1 cellular context compared by ENCODE assay signal in the genomic region with DNA sequence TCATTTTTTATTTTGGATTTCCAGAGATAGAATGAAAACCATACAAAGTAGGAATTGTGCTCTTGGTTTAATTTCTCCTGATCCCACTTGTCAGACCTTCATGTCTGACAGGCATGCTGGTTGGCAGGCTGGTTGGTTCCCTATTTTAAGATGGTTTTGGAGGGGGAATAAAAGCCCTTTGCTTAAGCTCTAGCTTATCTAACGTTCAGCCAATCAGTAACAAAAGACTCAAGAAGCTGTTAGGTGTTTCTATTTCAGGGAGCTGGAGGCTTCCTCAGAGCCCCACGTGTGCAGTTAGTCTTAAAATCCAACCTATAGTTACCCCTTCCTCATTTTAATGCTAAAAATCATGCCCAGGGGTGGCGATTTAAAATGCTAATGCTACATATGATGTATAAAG.
TF ChIP-seq lines count a peak whose summit lies in the region.

No MANE protein-coding gene starts in this region.

TF ChIP-seq in GM23338, 12 proteins besides CTCF, POLR2A, EP300 and RAD21 (continued from another document):
- TF ChIP-seq, protein P1, sequence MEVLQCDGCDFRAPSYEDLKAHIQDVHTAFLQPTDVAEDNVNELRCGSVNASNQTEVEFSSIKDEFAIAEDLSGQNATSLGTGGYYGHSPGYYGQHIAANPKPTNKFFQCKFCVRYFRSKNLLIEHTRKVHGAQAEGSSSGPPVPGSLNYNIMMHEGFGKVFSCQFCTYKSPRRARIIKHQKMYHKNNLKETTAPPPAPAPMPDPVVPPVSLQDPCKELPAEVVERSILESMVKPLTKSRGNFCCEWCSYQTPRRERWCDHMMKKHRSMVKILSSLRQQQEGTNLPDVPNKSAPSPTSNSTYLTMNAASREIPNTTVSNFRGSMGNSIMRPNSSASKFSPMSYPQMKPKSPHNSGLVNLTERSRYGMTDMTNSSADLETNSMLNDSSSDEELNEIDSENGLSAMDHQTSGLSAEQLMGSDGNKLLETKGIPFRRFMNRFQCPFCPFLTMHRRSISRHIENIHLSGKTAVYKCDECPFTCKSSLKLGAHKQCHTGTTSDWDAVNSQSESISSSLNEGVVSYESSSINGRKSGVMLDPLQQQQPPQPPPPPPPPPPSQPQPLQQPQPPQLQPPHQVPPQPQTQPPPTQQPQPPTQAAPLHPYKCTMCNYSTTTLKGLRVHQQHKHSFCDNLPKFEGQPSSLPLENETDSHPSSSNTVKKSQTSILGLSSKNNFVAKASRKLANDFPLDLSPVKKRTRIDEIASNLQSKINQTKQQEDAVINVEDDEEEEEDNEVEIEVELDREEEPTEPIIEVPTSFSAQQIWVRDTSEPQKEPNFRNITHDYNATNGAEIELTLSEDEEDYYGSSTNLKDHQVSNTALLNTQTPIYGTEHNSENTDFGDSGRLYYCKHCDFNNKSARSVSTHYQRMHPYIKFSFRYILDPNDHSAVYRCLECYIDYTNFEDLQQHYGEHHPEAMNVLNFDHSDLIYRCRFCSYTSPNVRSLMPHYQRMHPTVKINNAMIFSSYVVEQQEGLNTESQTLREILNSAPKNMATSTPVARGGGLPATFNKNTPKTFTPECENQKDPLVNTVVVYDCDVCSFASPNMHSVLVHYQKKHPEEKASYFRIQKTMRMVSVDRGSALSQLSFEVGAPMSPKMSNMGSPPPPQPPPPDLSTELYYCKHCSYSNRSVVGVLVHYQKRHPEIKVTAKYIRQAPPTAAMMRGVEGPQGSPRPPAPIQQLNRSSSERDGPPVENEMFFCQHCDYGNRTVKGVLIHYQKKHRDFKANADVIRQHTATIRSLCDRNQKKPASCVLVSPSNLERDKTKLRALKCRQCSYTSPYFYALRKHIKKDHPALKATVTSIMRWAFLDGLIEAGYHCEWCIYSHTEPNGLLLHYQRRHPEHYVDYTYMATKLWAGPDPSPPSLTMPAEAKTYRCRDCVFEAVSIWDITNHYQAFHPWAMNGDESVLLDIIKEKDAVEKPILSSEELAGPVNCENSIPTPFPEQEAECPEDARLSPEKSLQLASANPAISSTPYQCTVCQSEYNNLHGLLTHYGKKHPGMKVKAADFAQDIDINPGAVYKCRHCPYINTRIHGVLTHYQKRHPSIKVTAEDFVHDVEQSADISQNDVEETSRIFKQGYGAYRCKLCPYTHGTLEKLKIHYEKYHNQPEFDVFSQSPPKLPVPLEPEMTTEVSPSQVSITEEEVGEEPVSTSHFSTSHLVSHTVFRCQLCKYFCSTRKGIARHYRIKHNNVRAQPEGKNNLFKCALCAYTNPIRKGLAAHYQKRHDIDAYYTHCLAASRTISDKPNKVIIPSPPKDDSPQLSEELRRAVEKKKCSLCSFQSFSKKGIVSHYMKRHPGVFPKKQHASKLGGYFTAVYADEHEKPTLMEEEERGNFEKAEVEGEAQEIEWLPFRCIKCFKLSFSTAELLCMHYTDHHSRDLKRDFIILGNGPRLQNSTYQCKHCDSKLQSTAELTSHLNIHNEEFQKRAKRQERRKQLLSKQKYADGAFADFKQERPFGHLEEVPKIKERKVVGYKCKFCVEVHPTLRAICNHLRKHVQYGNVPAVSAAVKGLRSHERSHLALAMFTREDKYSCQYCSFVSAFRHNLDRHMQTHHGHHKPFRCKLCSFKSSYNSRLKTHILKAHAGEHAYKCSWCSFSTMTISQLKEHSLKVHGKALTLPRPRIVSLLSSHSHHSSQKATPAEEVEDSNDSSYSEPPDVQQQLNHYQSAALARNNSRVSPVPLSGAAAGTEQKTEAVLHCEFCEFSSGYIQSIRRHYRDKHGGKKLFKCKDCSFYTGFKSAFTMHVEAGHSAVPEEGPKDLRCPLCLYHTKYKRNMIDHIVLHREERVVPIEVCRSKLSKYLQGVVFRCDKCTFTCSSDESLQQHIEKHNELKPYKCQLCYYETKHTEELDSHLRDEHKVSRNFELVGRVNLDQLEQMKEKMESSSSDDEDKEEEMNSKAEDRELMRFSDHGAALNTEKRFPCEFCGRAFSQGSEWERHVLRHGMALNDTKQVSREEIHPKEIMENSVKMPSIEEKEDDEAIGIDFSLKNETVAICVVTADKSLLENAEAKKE (CRISPR knock-in tag; IDR thresholded peaks at IDR 0.05): no peak
- TF ChIP-seq, protein P2, sequence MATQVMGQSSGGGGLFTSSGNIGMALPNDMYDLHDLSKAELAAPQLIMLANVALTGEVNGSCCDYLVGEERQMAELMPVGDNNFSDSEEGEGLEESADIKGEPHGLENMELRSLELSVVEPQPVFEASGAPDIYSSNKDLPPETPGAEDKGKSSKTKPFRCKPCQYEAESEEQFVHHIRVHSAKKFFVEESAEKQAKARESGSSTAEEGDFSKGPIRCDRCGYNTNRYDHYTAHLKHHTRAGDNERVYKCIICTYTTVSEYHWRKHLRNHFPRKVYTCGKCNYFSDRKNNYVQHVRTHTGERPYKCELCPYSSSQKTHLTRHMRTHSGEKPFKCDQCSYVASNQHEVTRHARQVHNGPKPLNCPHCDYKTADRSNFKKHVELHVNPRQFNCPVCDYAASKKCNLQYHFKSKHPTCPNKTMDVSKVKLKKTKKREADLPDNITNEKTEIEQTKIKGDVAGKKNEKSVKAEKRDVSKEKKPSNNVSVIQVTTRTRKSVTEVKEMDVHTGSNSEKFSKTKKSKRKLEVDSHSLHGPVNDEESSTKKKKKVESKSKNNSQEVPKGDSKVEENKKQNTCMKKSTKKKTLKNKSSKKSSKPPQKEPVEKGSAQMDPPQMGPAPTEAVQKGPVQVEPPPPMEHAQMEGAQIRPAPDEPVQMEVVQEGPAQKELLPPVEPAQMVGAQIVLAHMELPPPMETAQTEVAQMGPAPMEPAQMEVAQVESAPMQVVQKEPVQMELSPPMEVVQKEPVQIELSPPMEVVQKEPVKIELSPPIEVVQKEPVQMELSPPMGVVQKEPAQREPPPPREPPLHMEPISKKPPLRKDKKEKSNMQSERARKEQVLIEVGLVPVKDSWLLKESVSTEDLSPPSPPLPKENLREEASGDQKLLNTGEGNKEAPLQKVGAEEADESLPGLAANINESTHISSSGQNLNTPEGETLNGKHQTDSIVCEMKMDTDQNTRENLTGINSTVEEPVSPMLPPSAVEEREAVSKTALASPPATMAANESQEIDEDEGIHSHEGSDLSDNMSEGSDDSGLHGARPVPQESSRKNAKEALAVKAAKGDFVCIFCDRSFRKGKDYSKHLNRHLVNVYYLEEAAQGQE (IDR thresholded peaks at IDR 0.05; ENCODE audit: unreplicated experiment): no peak
- TF ChIP-seq STAT1 (IDR thresholded peaks at IDR 0.05; ENCODE audit: unreplicated experiment): no peak
- TF ChIP-seq, protein P3, sequence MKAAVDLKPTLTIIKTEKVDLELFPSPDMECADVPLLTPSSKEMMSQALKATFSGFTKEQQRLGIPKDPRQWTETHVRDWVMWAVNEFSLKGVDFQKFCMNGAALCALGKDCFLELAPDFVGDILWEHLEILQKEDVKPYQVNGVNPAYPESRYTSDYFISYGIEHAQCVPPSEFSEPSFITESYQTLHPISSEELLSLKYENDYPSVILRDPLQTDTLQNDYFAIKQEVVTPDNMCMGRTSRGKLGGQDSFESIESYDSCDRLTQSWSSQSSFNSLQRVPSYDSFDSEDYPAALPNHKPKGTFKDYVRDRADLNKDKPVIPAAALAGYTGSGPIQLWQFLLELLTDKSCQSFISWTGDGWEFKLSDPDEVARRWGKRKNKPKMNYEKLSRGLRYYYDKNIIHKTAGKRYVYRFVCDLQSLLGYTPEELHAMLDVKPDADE (IDR thresholded peaks at IDR 0.05): no peak
- no peak for TF ChIP-seq POLR2AphosphoS5 (IDR thresholded peaks at IDR 0.05; ENCODE audit: low read depth)
- TF ChIP-seq ZNF114 (CRISPR knock-in tag; IDR thresholded peaks at IDR 0.05): no peak
- TF ChIP-seq EZH2 (IDR thresholded peaks at IDR 0.05; ENCODE audit: low read depth, unreplicated experiment): no peak
TF ChIP-seq in GM23338: peak in this region for 0.
